In the genomic region with DNA sequence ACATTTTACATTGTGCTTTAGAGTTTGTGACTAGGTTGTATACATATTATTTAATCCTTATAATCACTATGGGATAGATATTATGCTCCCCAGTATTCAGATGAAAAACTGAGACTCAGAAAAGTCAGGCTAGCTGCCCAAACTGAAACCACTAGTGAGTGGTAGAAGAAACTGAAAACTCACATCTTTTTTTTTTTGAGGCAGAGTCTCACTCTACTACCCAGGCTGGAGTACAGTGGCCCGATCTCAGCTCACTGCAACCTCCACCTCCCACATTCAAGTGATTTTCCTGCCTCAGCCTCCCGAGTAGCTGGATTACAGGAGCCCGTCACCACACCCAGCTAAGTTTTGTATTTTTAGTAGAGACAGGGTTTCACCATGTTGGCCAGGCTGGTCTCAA, we compare ENCODE assay signal across 15 cellular contexts. TPM values are rescaled to one million over a fixed set of nuclear protein-coding genes. Genes with fewer than 3 reads are reported as not detected.
A peak's percentile ranks its signal among the peaks of the same experiment; 100 is the strongest.
DNase-seq lines count a peak whose midpoint lies in the region; ATAC-seq and TF ChIP-seq lines count a peak whose summit lies in the region.
"Had no signal": no experiment of that assay in that cellular context is flagged by ENCODE, and none has a peak within 500 bp of the region (broad histone marks: within the 10 kb centered on the region; RNA-seq: fewer than 3 reads in every experiment).

No MANE protein-coding gene starts in this region.

- H3K4me1 ChIP-seq in mammary epithelial cell (ENCODE audit: insufficient read depth, low read length), result peaks cover 8% of the 10 kb centered on the region

- H3K9me3 Mint-ChIP-seq in central memory CD8-positive, alpha-beta T cell, result no peaks in the 10 kb centered on the region

- DNase-seq in central memory CD8-positive, alpha-beta T cell (ENCODE audit: low spot score in 2 of 2), result no peak
- DNase-seq in NCI-H2171 treated with DMSO at 0.1 percent for 48 hours (lab: John Stamatoyannopoulos, UW) (no peak), mammary epithelial cell (no peak)
- no peak for DNase-seq in activated effector memory CD4-positive, alpha-beta T cell treated with anti-CD3 and anti-CD28 coated beads, Interleukin-2, amount 50 U/mL, for 16 hours
- DNase-seq: effector memory CD4-positive, alpha-beta T cell; NCI-H1105; NCI-H345; spleen had no signal

- H3K36me3 ChIP-seq in mammary epithelial cell (ENCODE audit: insufficient read depth, low read length), result no peaks in the 10 kb centered on the region
- H3K36me3 ChIP-seq: cardiac muscle cell, vagina had no signal

- no peak overlapping the region for H3K9ac ChIP-seq in mammary epithelial cell (ENCODE audit: insufficient read depth, low read length)

- dilution Hi-C loops in mammary epithelial cell (cut with HindIII; ENCODE audit: low sequenced_read_pairs), result no loop called here

- H2AFZ ChIP-seq in mammary epithelial cell (ENCODE audit: low read depth, low read length), result no peak overlapping the region

- no peaks in the 10 kb centered on the region for H3K27me3 ChIP-seq in mammary epithelial cell (ENCODE audit: insufficient read depth, low read length)
- H3K27me3 ChIP-seq: cardiac muscle cell, SJSA1, spleen, vagina had no signal

- in situ Hi-C loops in mammary epithelial cell (cut with MboI; ENCODE audit: low sequenced_read_pairs in 2 of 2), result no loop called here

- peaks cover 33% of the 10 kb centered on the region for H3K4me1 Mint-ChIP-seq in central memory CD8-positive, alpha-beta T cell

- TF ChIP-seq CTCF in mammary epithelial cell (conservative IDR thresholded peaks at IDR 0.05 in 1 of 2, IDR thresholded peaks at IDR 0.05 in 1 of 2; ENCODE audit: extremely low read depth in 1 of 2, insufficient read depth in 1 of 2, low read depth in 1 of 2, low read length in 2 of 2), result no peak

- intact Hi-C loops in mammary epithelial cell (cut with micrococcal nuclease), result no loop called here

- H3K79me2 ChIP-seq in mammary epithelial cell (ENCODE audit: insufficient read depth, low read length), result peaks cover 29% of the 10 kb centered on the region

- H3K27ac ChIP-seq in mammary epithelial cell (ENCODE audit: insufficient read depth, low read depth, low read length), result no peak overlapping the region
- H3K27ac ChIP-seq: C4-2B, cardiac muscle cell, SJSA1, spleen, vagina had no signal

- BruUV-seq in mammary epithelial cell (replicated peaks; lab: Mats Ljungman, UMichigan), result no TSS peak

- no peak overlapping the region for H3K4me3 Mint-ChIP-seq in central memory CD8-positive, alpha-beta T cell

- CTCF ChIA-PET in mammary epithelial cell (lab: Charles Lee; ENCODE audit: low non-redundant PET), result no interaction called here

- no peaks in the 10 kb centered on the region for H4K20me1 ChIP-seq in mammary epithelial cell (ENCODE audit: insufficient read depth, low read length)

- H3K36me3 Mint-ChIP-seq in central memory CD8-positive, alpha-beta T cell (ENCODE audit: insufficient read depth), result peaks cover 8% of the 10 kb centered on the region

- no peak overlapping the region for H3K4me2 ChIP-seq in mammary epithelial cell (ENCODE audit: insufficient read depth, low read depth, low read length)

- H3K27ac Mint-ChIP-seq in central memory CD8-positive, alpha-beta T cell (ENCODE audit: low read depth), result peak overlapping the region; percentile 59

- no peaks in the 10 kb centered on the region for H3K9me3 ChIP-seq in mammary epithelial cell (replicated peaks; ENCODE audit: insufficient read depth, low read length)
- H3K9me3 ChIP-seq: SJSA1, spleen, vagina had no signal

- H3K27me3 Mint-ChIP-seq in central memory CD8-positive, alpha-beta T cell, result no peaks in the 10 kb centered on the region

- WGBS in mammary epithelial cell (ENCODE audit: low coverage, missing lambda C conversion rate), result 100% methylated on average over 2 of the region's 3 CpGs

- peak; percentile 73 for ATAC-seq in GM18498 (IDR thresholded peaks at IDR 0.05; ENCODE audit: unreplicated experiment)
- ATAC-seq in GM19395 (IDR thresholded peaks at IDR 0.05; ENCODE audit: unreplicated experiment), result peak; percentile 66
- peak; percentile 48 for ATAC-seq in HG03159 (IDR thresholded peaks at IDR 0.05; ENCODE audit: unreplicated experiment)
- no peak for ATAC-seq in central memory CD8-positive, alpha-beta T cell (replicated peaks; ENCODE audit: extremely low read depth, poor library complexity, severe bottlenecking)

- H3K4me3 ChIP-seq in mammary epithelial cell (replicated peaks in 1 of 3; ENCODE audit: insufficient read depth in 1 of 3, low read depth in 2 of 3, low read length in 3 of 3), result no peak overlapping the region
- H3K4me3 ChIP-seq: cardiac muscle cell, SJSA1, spleen, vagina had no signal

RNA-seq across cellular contexts. Expression of gene RNF24, which starts 22.2 kb away (rescaled TPM):
- total RNA-seq in mammary epithelial cell, result 10 to 100 TPM in 1 of 2 donors, 1 to 10 TPM in 1; 8.8 to 13.5 TPM
- polyA plus RNA-seq in mammary epithelial cell, result 5.9 TPM
- polyA minus RNA-seq in mammary epithelial cell, result 15.0 TPM
